ENCODE assay signal across 9 cellular contexts in genomic region chr1:85027242-85027983, GRCh38. TPM values are rescaled to one million over a fixed set of nuclear protein-coding genes. Genes with fewer than 3 reads are reported as not detected.
A peak's percentile ranks its signal among the peaks of the same experiment; 100 is the strongest.
DNase-seq lines count a peak whose midpoint lies in the region; ATAC-seq and TF ChIP-seq lines count a peak whose summit lies in the region.
"Had no signal": no experiment of that assay in that cellular context is flagged by ENCODE, and none has a peak within 500 bp of the region (broad histone marks: within the 10 kb centered on the region; RNA-seq: fewer than 3 reads in every experiment).

No MANE protein-coding gene starts in this region.

- no peaks in the 10 kb centered on the region for H3K27me3 ChIP-seq in neuronal stem cell (ENCODE audit: control insufficient read depth in 3 of 3, insufficient read depth in 3 of 3, low read depth in 1 of 3, low read length in 3 of 3)
- H3K27me3 ChIP-seq: upper lobe of left lung had no signal

- ATAC-seq in GM21367 (IDR thresholded peaks at IDR 0.05; ENCODE audit: unreplicated experiment), result peak; percentile 78
- ATAC-seq in HG03520 (IDR thresholded peaks at IDR 0.05; ENCODE audit: unreplicated experiment), result peak; percentile 77

- peaks cover 5% of the 10 kb centered on the region for H3K27me3 Mint-ChIP-seq in activated naive CD8-positive, alpha-beta T cell treated with anti-CD3 and anti-CD28 coated beads for 36 hours

- no peaks in the 10 kb centered on the region for H3K9me3 ChIP-seq in neuronal stem cell (replicated peaks in 1 of 2; ENCODE audit: control insufficient read depth in 2 of 2, insufficient read depth in 1 of 2, low read depth in 1 of 2, low read length in 2 of 2)
- H3K9me3 ChIP-seq: upper lobe of left lung had no signal

- no peak overlapping the region for H3K27ac ChIP-seq in neuronal stem cell (replicated peaks; ENCODE audit: low read length)
- H3K27ac ChIP-seq: upper lobe of left lung had no signal

- no peak overlapping the region for H2AK5ac ChIP-seq in neuronal stem cell (ENCODE audit: low read depth, low read length)

- no peak overlapping the region for H3K4ac ChIP-seq in neuronal stem cell (ENCODE audit: low read length)

- H2BK5ac ChIP-seq in neuronal stem cell (ENCODE audit: low read length), result no peak overlapping the region

- peak overlapping the region; percentile 9 for H2AFZ ChIP-seq in neuronal stem cell (ENCODE audit: low read length)

- H3K36me3 Mint-ChIP-seq in activated naive CD8-positive, alpha-beta T cell treated with anti-CD3 and anti-CD28 coated beads for 36 hours, result no peaks in the 10 kb centered on the region

- no peaks in the 10 kb centered on the region for H3K36me3 ChIP-seq in neuronal stem cell (replicated peaks in 1 of 2; ENCODE audit: control insufficient read depth in 2 of 2, insufficient read depth in 2 of 2, low read length in 2 of 2)
- H3K36me3 ChIP-seq: upper lobe of left lung had no signal

- H3K27ac Mint-ChIP-seq in activated naive CD8-positive, alpha-beta T cell treated with anti-CD3 and anti-CD28 coated beads for 36 hours, result peak overlapping the region; percentile 82

- H3K18ac ChIP-seq in neuronal stem cell (ENCODE audit: low read length), result no peak overlapping the region

- no peak overlapping the region for H3K9ac ChIP-seq in neuronal stem cell (ENCODE audit: low read depth, low read length, poor library complexity)

- no peak for DNase-seq in activated naive CD8-positive, alpha-beta T cell treated with anti-CD3 and anti-CD28 coated beads for 36 hours
- DNase-seq in neuronal stem cell (ENCODE audit: low spot score) (no peak), NCI-H1930 (lab: John Stamatoyannopoulos, UW) (no peak), NCI-H2196 treated with DMSO at 0.1 percent for 48 hours (lab: John Stamatoyannopoulos, UW; ENCODE audit: unreplicated experiment) (no peak), NCI-H82 (lab: John Stamatoyannopoulos, UW) (no peak)
- DNase-seq: upper lobe of left lung had no signal

- H3K4me3 Mint-ChIP-seq in activated naive CD8-positive, alpha-beta T cell treated with anti-CD3 and anti-CD28 coated beads for 36 hours, result no peak overlapping the region

- no peaks in the 10 kb centered on the region for H3K9me3 Mint-ChIP-seq in activated naive CD8-positive, alpha-beta T cell treated with anti-CD3 and anti-CD28 coated beads for 36 hours

- H2BK12ac ChIP-seq in neuronal stem cell (ENCODE audit: low read length), result no peak overlapping the region

- H3K23ac ChIP-seq in neuronal stem cell (ENCODE audit: low read depth, low read length, poor library complexity), result no peak overlapping the region

- H3K4me3 ChIP-seq in neuronal stem cell (ENCODE audit: low read length in 2 of 2), result no peak overlapping the region
- H3K4me3 ChIP-seq: upper lobe of left lung had no signal

- no peak overlapping the region for H4K91ac ChIP-seq in neuronal stem cell (ENCODE audit: low read depth, low read length, poor library complexity)

- no peaks in the 10 kb centered on the region for H3K4me1 ChIP-seq in neuronal stem cell (ENCODE audit: control insufficient read depth in 2 of 2, insufficient read depth in 1 of 2, low read depth in 1 of 2, low read length in 2 of 2)
- H3K4me1 ChIP-seq: upper lobe of left lung had no signal

- no peak overlapping the region for H3K4me2 ChIP-seq in neuronal stem cell (ENCODE audit: insufficient read depth, low read length, poor library complexity, severe bottlenecking)

- peak overlapping the region; percentile 88 for H4K8ac ChIP-seq in neuronal stem cell (ENCODE audit: low read depth, low read length)

- no peak overlapping the region for H2BK120ac ChIP-seq in neuronal stem cell (ENCODE audit: low read depth, low read length)

- TF ChIP-seq CTCF in GM12874 (IDR thresholded peaks at IDR 0.05; ENCODE audit: insufficient read depth, low read depth, low read length), result 0 out of 2 replicates have a peak, but pooled peaks have one; percentile 7

- H3K14ac ChIP-seq in neuronal stem cell (ENCODE audit: low read length), result no peak overlapping the region

- no peak overlapping the region for H2BK15ac ChIP-seq in neuronal stem cell (ENCODE audit: low read length)

- no peaks in the 10 kb centered on the region for H3K79me1 ChIP-seq in neuronal stem cell (ENCODE audit: low read depth, low read length)

- WGBS in neuronal stem cell (ENCODE audit: extremely low coverage in 2 of 2, insufficient read length in 2 of 2, insufficient replicate concordance in 1 of 2), 2 donors, result no CpG with 5 or more reads among the region's 5 CpGs

- peaks cover 9% of the 10 kb centered on the region for H3K4me1 Mint-ChIP-seq in activated naive CD8-positive, alpha-beta T cell treated with anti-CD3 and anti-CD28 coated beads for 36 hours

RNA-seq across cellular contexts. Expression of gene MCOLN3, which starts 20.9 kb away (rescaled TPM):
- under 1 TPM; 0.21 to 0.24 TPM for total RNA-seq in activated naive CD8-positive, alpha-beta T cell treated with anti-CD3 and anti-CD28 coated beads for 36 hours
- polyA plus RNA-seq in neuronal stem cell (2013, experiment 1 of 2), result 0.24 TPM
- 0.17 TPM for polyA plus RNA-seq in neuronal stem cell (2013, experiment 2 of 2)

RNA-seq across cellular contexts. Expression of gene MCOLN2, which starts 30.5 kb away (rescaled TPM):
- 10 to 100 TPM; 20.0 to 20.4 TPM for total RNA-seq in activated naive CD8-positive, alpha-beta T cell treated with anti-CD3 and anti-CD28 coated beads for 36 hours
- polyA plus RNA-seq in neuronal stem cell (2013, experiment 1 of 2), result 0.11 TPM
- 0.30 TPM for polyA plus RNA-seq in neuronal stem cell (2013, experiment 2 of 2)
